ENCODE assay signal across 9 cellular contexts in genomic region chr10:128047337-128047736, GRCh38.
DNase-seq lines count a peak whose midpoint lies in the region; ATAC-seq and TF ChIP-seq lines count a peak whose summit lies in the region.
"Had no signal": no experiment of that assay in that cellular context is flagged by ENCODE, and none has a peak within 500 bp of the region (broad histone marks: within the 10 kb centered on the region; RNA-seq: fewer than 3 reads in every experiment).

No MANE protein-coding gene starts in this region.

- no peaks in the 10 kb centered on the region for H3K79me2 ChIP-seq in OCI-LY1 (ENCODE audit: insufficient read depth, low read length)

- H3K36me3 ChIP-seq in OCI-LY1 (ENCODE audit: insufficient read depth, low read length), result peaks cover 13% of the 10 kb centered on the region; the same call in 1 of the 2 replicates
- no peaks in the 10 kb centered on the region for H3K36me3 ChIP-seq in cardiac muscle cell

- H3K27ac ChIP-seq in OCI-LY1 (ENCODE audit: low read depth, low read length, poor library complexity, severe bottlenecking) (peak overlapping the region; percentile 76), cardiac muscle cell (peak overlapping the region; percentile 77)
- H3K27ac ChIP-seq: VCaP had no signal

- peaks cover 36% of the 10 kb centered on the region for H3K4me1 ChIP-seq in OCI-LY1 (ENCODE audit: insufficient read depth, low read length, severe bottlenecking)
- H3K4me1 ChIP-seq in cardiac muscle cell (ENCODE audit: low read depth), result peaks cover 37% of the 10 kb centered on the region

- H3K4me3 ChIP-seq in OCI-LY1 (ENCODE audit: low read depth, low read length, poor library complexity, severe bottlenecking) (peak overlapping the region; percentile 79), cardiac muscle cell (peak overlapping the region; percentile 1)

- intact Hi-C loops in sciatic nerve (cut with DNase I), result no loop called here

- TF ChIP-seq CTCF in GM13976 (IDR thresholded peaks at IDR 0.05; ENCODE audit: borderline replicate concordance, control extremely low read depth, extremely low read depth, insufficient read depth, missing control alignments), result no peak
- no peak for TF ChIP-seq CTCF in OCI-LY1 (IDR thresholded peaks at IDR 0.05; ENCODE audit: low read length)
- no peak for TF ChIP-seq CTCF in cardiac muscle cell (IDR thresholded peaks at IDR 0.05; ENCODE audit: low read depth, low read length)

- no peak overlapping the region for H2AFZ ChIP-seq in OCI-LY1 (ENCODE audit: low read length)

- no peaks in the 10 kb centered on the region for H4K20me1 ChIP-seq in OCI-LY1 (ENCODE audit: insufficient read depth, low read length)

- ATAC-seq in HG02759 (IDR thresholded peaks at IDR 0.05; ENCODE audit: unreplicated experiment) (peak; percentile 98), sciatic nerve (peak; percentile 89)

- DNase-seq in GM13976 (ENCODE audit: low spot score) (peak; percentile 90), activated T-helper 1 cell treated with Interleukin-2 at 50 U/mL for 16 hours (ENCODE audit: low read depth) (peak; percentile 73), cardiac muscle cell (ENCODE audit: low read depth in 1 of 2, low spot score in 1 of 2) (peak; percentile 65 to 78), sciatic nerve (ENCODE audit: low spot score) (peak; percentile 81), NCI-H2196 (lab: John Stamatoyannopoulos, UW; ENCODE audit: unreplicated experiment) (no peak), epidermal melanocyte (ENCODE audit: insufficient read length, low spot score) (no peak)

- in situ Hi-C loops in GM13976 (cut with MboI; ENCODE audit: low sequenced_read_pairs, unreplicated experiment), result no loop called here

- H3K9ac ChIP-seq in OCI-LY1 (ENCODE audit: low read length), result peak overlapping the region; percentile 74

- no peaks in the 10 kb centered on the region for H3F3A ChIP-seq in OCI-LY1 (ENCODE audit: insufficient read depth, low read length)

- H3K9me2 ChIP-seq in OCI-LY1 (ENCODE audit: low read depth, low read length), result no peaks in the 10 kb centered on the region

- H3K27me3 ChIP-seq in OCI-LY1 (ENCODE audit: insufficient read depth, low read length) (no peaks in the 10 kb centered on the region), cardiac muscle cell (no peaks in the 10 kb centered on the region)

- H3K4me2 ChIP-seq in OCI-LY1 (ENCODE audit: low read length), result peak overlapping the region; percentile 94

- H3K9me3 ChIP-seq in OCI-LY1 (ENCODE audit: low read length) (no peaks in the 10 kb centered on the region), cardiac muscle cell (ENCODE audit: low read depth) (no peaks in the 10 kb centered on the region)

Comparison
In these comparisons a context has a peak if more than half of its experiments do, and no peak if none do; other contexts are left out.
1. DNase-seq: peak in GM13976 (single experiment), activated T-helper 1 cell treated with Interleukin-2 at 50 U/mL for 16 hours (single experiment), cardiac muscle cell (2 of 2) and sciatic nerve (single experiment); none in NCI-H2196 (single experiment) and epidermal melanocyte (single experiment).